7 cellular contexts compared by ENCODE assay signal in genomic region chrX:46376246-46376885, GRCh38.
DNase-seq lines count a peak whose midpoint lies in the region; ATAC-seq and TF ChIP-seq lines count a peak whose summit lies in the region.

No MANE protein-coding gene starts in this region.

- H3K9ac ChIP-seq in parathyroid adenoma = no peak overlapping the region

- no peak for TF ChIP-seq POLR2A in erythroblast (IDR thresholded peaks at IDR 0.05; ENCODE audit: low read length)

- H3K79me2 ChIP-seq in parathyroid adenoma = no peaks in the 10 kb centered on the region

- DNase-seq in GM03348 (ENCODE audit: low spot score) (peak; percentile 51), WTC11 (ENCODE audit: low spot score) (peak; percentile 11), erythroblast (lab: John Stamatoyannopoulos, UW) (peak; percentile 1 to 2), SK-N-DZ (ENCODE audit: low spot score) (no peak)

- CTCF ChIA-PET in WTC11 (lab: Charles Lee) = interaction anchor here (0.6 to 2.0 kb wide), 20 partner anchors 9 to 1054 kb away, joined by 3 to 11 read pairs (median 3); no protein-coding TSS in a partner anchor

- H3K4me1 Mint-ChIP-seq in WTC11 = peaks cover 19% of the 10 kb centered on the region

- no peak overlapping the region for H3K4me3 ChIP-seq in parathyroid adenoma (ENCODE audit: low read depth, low read length)

- ATAC-seq in WTC11 = peak; percentile 88
- ATAC-seq in GM21390 (IDR thresholded peaks at IDR 0.05; ENCODE audit: unreplicated experiment) = no peak

- POLR2A ChIA-PET in WTC11 (lab: Charles Lee) = interaction anchor here (0.6 to 1.0 kb wide), 2 partner anchors 11 to 50 kb away, joined by 6 to 9 read pairs; no protein-coding TSS in a partner anchor

- H3K27ac ChIP-seq in parathyroid adenoma = no peak overlapping the region

- TF ChIP-seq CTCF in LNCAP (IDR thresholded peaks at IDR 0.05) (peak; percentile 43; the same call in 1 of the 2 replicates), WTC11 (IDR thresholded peaks at IDR 0.05) (no peak), parathyroid adenoma (IDR thresholded peaks at IDR 0.05) (peak; percentile 20)

- no peaks in the 10 kb centered on the region for H3K27me3 ChIP-seq in parathyroid adenoma (ENCODE audit: control insufficient read depth, insufficient read depth, low read length)

- no peak overlapping the region for H3K4me3 Mint-ChIP-seq in WTC11

- no peak overlapping the region for H3K4me2 ChIP-seq in parathyroid adenoma (ENCODE audit: low read length)

- peak overlapping the region; percentile 95 for H3K27ac Mint-ChIP-seq in WTC11

- H2AFZ ChIP-seq in parathyroid adenoma = peak overlapping the region; percentile 7

- no peaks in the 10 kb centered on the region for H3K27me3 Mint-ChIP-seq in WTC11 (ENCODE audit: low read depth)

- H3K36me3 Mint-ChIP-seq in WTC11 = 0 out of 2 replicates have a peak, but pooled peaks cover 3% of the 10 kb centered on the region

- H3K36me3 ChIP-seq in parathyroid adenoma (ENCODE audit: control insufficient read depth, insufficient read depth, low read length) = no peaks in the 10 kb centered on the region

- no peaks in the 10 kb centered on the region for H3K4me1 ChIP-seq in parathyroid adenoma

- H3K9me3 ChIP-seq in parathyroid adenoma (ENCODE audit: control insufficient read depth, low read length) = no peaks in the 10 kb centered on the region

- H3K9me3 Mint-ChIP-seq in WTC11 = peaks cover 9% of the 10 kb centered on the region; the same call in 1 of the 2 replicates

TF ChIP-seq in WTC11, 78 proteins besides CTCF, POLR2A, EP300 and RAD21:
- TF ChIP-seq, protein P1, sequence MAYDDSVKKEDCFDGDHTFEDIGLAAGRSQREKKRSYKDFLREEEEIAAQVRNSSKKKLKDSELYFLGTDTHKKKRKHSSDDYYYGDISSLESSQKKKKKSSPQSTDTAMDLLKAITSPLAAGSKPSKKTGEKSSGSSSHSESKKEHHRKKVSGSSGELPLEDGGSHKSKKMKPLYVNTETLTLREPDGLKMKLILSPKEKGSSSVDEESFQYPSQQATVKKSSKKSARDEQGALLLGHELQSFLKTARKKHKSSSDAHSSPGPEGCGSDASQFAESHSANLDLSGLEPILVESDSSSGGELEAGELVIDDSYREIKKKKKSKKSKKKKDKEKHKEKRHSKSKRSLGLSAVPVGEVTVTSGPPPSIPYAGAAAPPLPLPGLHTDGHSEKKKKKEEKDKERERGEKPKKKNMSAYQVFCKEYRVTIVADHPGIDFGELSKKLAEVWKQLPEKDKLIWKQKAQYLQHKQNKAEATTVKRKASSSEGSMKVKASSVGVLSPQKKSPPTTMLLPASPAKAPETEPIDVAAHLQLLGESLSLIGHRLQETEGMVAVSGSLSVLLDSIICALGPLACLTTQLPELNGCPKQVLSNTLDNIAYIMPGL (CRISPR knock-in tag; IDR thresholded peaks at IDR 0.05) = no peak
- TF ChIP-seq ZNF263 (CRISPR knock-in tag; IDR thresholded peaks at IDR 0.05; ENCODE audit: low read depth) (no peak), TEAD4 (CRISPR knock-in tag; IDR thresholded peaks at IDR 0.05) (no peak), FOXJ3 (CRISPR knock-in tag; IDR thresholded peaks at IDR 0.05; ENCODE audit: borderline replicate concordance) (no peak), NFE2L1 (CRISPR knock-in tag; IDR thresholded peaks at IDR 0.05) (no peak), GTF2I (CRISPR knock-in tag; conservative IDR thresholded peaks at IDR 0.05) (no peak), ZNF232 (CRISPR knock-in tag; IDR thresholded peaks at IDR 0.05) (no peak), USF1 (CRISPR knock-in tag; IDR thresholded peaks at IDR 0.05) (no peak), IRF1 (CRISPR knock-in tag; IDR thresholded peaks at IDR 0.05) (no peak), NR1H2 (CRISPR knock-in tag; IDR thresholded peaks at IDR 0.05) (no peak), ZNF138 (CRISPR knock-in tag; conservative IDR thresholded peaks at IDR 0.05) (no peak), MXD4 (CRISPR knock-in tag; IDR thresholded peaks at IDR 0.05; ENCODE audit: borderline replicate concordance) (no peak), ATF1 (CRISPR knock-in tag; IDR thresholded peaks at IDR 0.05) (no peak), IRF2 (CRISPR knock-in tag; IDR thresholded peaks at IDR 0.05; ENCODE audit: borderline replicate concordance, low read depth) (no peak), ZBTB21 (CRISPR knock-in tag; IDR thresholded peaks at IDR 0.05; ENCODE audit: borderline replicate concordance) (no peak)
- TF ChIP-seq, protein P2, sequence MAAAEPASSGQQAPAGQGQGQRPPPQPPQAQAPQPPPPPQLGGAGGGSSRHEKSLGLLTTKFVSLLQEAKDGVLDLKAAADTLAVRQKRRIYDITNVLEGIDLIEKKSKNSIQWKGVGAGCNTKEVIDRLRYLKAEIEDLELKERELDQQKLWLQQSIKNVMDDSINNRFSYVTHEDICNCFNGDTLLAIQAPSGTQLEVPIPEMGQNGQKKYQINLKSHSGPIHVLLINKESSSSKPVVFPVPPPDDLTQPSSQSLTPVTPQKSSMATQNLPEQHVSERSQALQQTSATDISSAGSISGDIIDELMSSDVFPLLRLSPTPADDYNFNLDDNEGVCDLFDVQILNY (CRISPR knock-in tag; IDR thresholded peaks at IDR 0.05) = no peak
- TF ChIP-seq, protein P3, sequence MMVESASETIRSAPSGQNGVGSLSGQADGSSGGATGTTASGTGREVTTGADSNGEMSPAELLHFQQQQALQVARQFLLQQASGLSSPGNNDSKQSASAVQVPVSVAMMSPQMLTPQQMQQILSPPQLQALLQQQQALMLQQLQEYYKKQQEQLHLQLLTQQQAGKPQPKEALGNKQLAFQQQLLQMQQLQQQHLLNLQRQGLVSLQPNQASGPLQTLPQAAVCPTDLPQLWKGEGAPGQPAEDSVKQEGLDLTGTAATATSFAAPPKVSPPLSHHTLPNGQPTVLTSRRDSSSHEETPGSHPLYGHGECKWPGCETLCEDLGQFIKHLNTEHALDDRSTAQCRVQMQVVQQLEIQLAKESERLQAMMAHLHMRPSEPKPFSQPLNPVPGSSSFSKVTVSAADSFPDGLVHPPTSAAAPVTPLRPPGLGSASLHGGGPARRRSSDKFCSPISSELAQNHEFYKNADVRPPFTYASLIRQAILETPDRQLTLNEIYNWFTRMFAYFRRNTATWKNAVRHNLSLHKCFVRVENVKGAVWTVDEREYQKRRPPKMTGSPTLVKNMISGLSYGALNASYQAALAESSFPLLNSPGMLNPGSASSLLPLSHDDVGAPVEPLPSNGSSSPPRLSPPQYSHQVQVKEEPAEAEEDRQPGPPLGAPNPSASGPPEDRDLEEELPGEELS (CRISPR knock-in tag; IDR thresholded peaks at IDR 0.05) = no peak
